In genomic region chr15:50107157-50107556, GRCh38 we compare ENCODE assay signal across 23 cellular contexts. TPM values are rescaled to one million over a fixed set of nuclear protein-coding genes. Genes with fewer than 3 reads are reported as not detected.
A peak's percentile ranks its signal among the peaks of the same experiment; 100 is the strongest.
DNase-seq lines count a peak whose midpoint lies in the region; ATAC-seq, FAIRE-seq and TF ChIP-seq lines count a peak whose summit lies in the region.
"Had no signal": no experiment of that assay in that cellular context is flagged by ENCODE, and none has a peak within 500 bp of the region (broad histone marks: within the 10 kb centered on the region; RNA-seq: fewer than 3 reads in every experiment).

No MANE protein-coding gene starts in this region.

- peak overlapping the region; percentile 95 to 98 (median 96) for H3K27ac Mint-ChIP-seq in CD14-positive monocyte
- peak overlapping the region; percentile 93 for H3K27ac Mint-ChIP-seq in activated T-helper 1 cell treated with anti-CD3 and anti-CD28 coated beads, Interleukin-12 subunit alpha, Interleukin-12 subunit beta, Interleukin-2, Interleukin-4 antibody, amounts not matched to agents 30 ng/mL and 10 ng/mL and 1 ng/mL, durations not matched to agents 14 hours and 24 hours and 36 hours

- peaks cover 0 to 1% (median 0%) of the 10 kb centered on the region in 3 donors for H3K27me3 Mint-ChIP-seq in CD14-positive monocyte (ENCODE audit: low read depth in 3 of 3)
- H3K27me3 Mint-ChIP-seq in activated T-helper 1 cell treated with anti-CD3 and anti-CD28 coated beads, Interleukin-12 subunit alpha, Interleukin-12 subunit beta, Interleukin-2, Interleukin-4 antibody, amounts not matched to agents 30 ng/mL and 10 ng/mL and 1 ng/mL, durations not matched to agents 14 hours and 24 hours and 36 hours (ENCODE audit: insufficient read depth) = no peaks in the 10 kb centered on the region

- no peak for TF ChIP-seq POLR2A in H54 (IDR thresholded peaks at IDR 0.05; ENCODE audit: low read depth, low read length)

- peaks cover 19 to 34% of the 10 kb centered on the region in 2 donors for H3K36me3 Mint-ChIP-seq in CD14-positive monocyte
- peaks cover 44% of the 10 kb centered on the region for H3K36me3 Mint-ChIP-seq in activated T-helper 1 cell treated with anti-CD3 and anti-CD28 coated beads, Interleukin-12 subunit alpha, Interleukin-12 subunit beta, Interleukin-2, Interleukin-4 antibody, amounts not matched to agents 30 ng/mL and 10 ng/mL and 1 ng/mL, durations not matched to agents 14 hours and 24 hours and 36 hours (ENCODE audit: low read depth)

- intact Hi-C loops in CD14-positive monocyte (cut with micrococcal nuclease) = loop anchor here in 1 of 2 donors (2.0 kb wide), 2 partner anchors 40 to 52 kb away; no protein-coding TSS in a partner anchor
- intact Hi-C loops in activated T-helper 1 cell treated with anti-CD3 and anti-CD28 coated beads, Interleukin-12 subunit alpha, Interleukin-12 subunit beta, Interleukin-2, Interleukin-4 antibody, amounts not matched to agents 30 ng/mL and 10 ng/mL and 1 ng/mL, durations not matched to agents 14 hours and 24 hours and 36 hours (cut with micrococcal nuclease) = loop anchor here (1.0 to 5.0 kb wide), 7 partner anchors 12 to 153 kb away; partner anchors contain the start of genes ATP8B4 and SLC27A2

- no peaks in the 10 kb centered on the region for H3K9me3 ChIP-seq in muscle layer of duodenum (ENCODE audit: control insufficient read depth in 1 of 2, low read length in 2 of 2)
- H3K9me3 ChIP-seq: body of pancreas, tibial artery had no signal

- DNase-seq in CD14-positive monocyte (ENCODE audit: low spot score) = no peak
- no peak for DNase-seq in activated T-helper 1 cell treated with anti-CD3 and anti-CD28 coated beads, Interleukin-12 subunit alpha, Interleukin-12 subunit beta, Interleukin-2, Interleukin-4 antibody, amounts not matched to agents 30 ng/mL and 10 ng/mL and 1 ng/mL, durations not matched to agents 14 hours and 24 hours and 36 hours (ENCODE audit: low spot score)
- no peak for DNase-seq in H54 (ENCODE audit: insufficient read length, low spot score)
- no peak for DNase-seq in NCI-H446 treated with DMSO at 0.1 percent for 48 hours (lab: John Stamatoyannopoulos, UW)
- no peak for DNase-seq in HCEC 1CT
- DNase-seq: activated CD8-positive, alpha-beta memory T cell treated with anti-CD3 and anti-CD28 coated beads, Interleukin-2, amount 50 U/mL, for 4 hours; activated naive CD4-positive, alpha-beta T cell treated with anti-CD3 and anti-CD28 coated beads, Interleukin-2, amount 50 U/mL, for 16 hours; DND-41; NCI-H1417; NCI-H69; PC-3; stimulated activated CD4-positive, alpha-beta T cell treated with anti-CD3 and anti-CD28 coated beads, Interleukin-12 subunit alpha, Interleukin-12 subunit beta, amount 100 ng/mL, for 4 hours; WERI-Rb-1 had no signal

- H3K4me1 Mint-ChIP-seq in CD14-positive monocyte = peaks cover 84% of the 10 kb centered on the region
- peaks cover 93% of the 10 kb centered on the region for H3K4me1 Mint-ChIP-seq in activated T-helper 1 cell treated with anti-CD3 and anti-CD28 coated beads, Interleukin-12 subunit alpha, Interleukin-12 subunit beta, Interleukin-2, Interleukin-4 antibody, amounts not matched to agents 30 ng/mL and 10 ng/mL and 1 ng/mL, durations not matched to agents 14 hours and 24 hours and 36 hours (ENCODE audit: low read depth)
- H3K4me1 Mint-ChIP-seq: neural crest cell had no signal

- no peaks in the 10 kb centered on the region for H3K27me3 ChIP-seq in muscle layer of duodenum (ENCODE audit: low read depth, low read length)
- H3K27me3 ChIP-seq: body of pancreas, tibial artery had no signal

- H3K27ac ChIP-seq in muscle layer of duodenum (ENCODE audit: low read length) = peak overlapping the region; percentile 67
- H3K27ac ChIP-seq: KMS-11, tibial artery, WERI-Rb-1 had no signal

- FAIRE-seq in H54 (lab: Jason Lieb, UNC) = no peak
- FAIRE-seq: endothelial cell of umbilical vein, H1 had no signal

- no peak for TF ChIP-seq CTCF in CD14-positive monocyte (IDR thresholded peaks at IDR 0.05)

- no peak overlapping the region for H3K4me3 ChIP-seq in muscle layer of duodenum (ENCODE audit: low read depth in 1 of 2, low read length in 2 of 2)
- H3K4me3 ChIP-seq: body of pancreas, coronary artery, tibial artery had no signal

- no peaks in the 10 kb centered on the region for H3K36me3 ChIP-seq in muscle layer of duodenum (ENCODE audit: control insufficient read depth in 1 of 2, insufficient read depth in 2 of 2, low read length in 2 of 2)
- H3K36me3 ChIP-seq: tibial artery, WERI-Rb-1 had no signal

- peaks cover 6% of the 10 kb centered on the region in 2 donors for H3K4me1 ChIP-seq in muscle layer of duodenum (ENCODE audit: control insufficient read depth in 1 of 2, insufficient read depth in 2 of 2, low read length in 2 of 2)
- H3K4me1 ChIP-seq: body of pancreas had no signal

- H3K4me3 Mint-ChIP-seq in CD14-positive monocyte = peak overlapping the region in 1 of 2 donors; percentile 93
- peak overlapping the region; percentile 75 for H3K4me3 Mint-ChIP-seq in activated T-helper 1 cell treated with anti-CD3 and anti-CD28 coated beads, Interleukin-12 subunit alpha, Interleukin-12 subunit beta, Interleukin-2, Interleukin-4 antibody, amounts not matched to agents 30 ng/mL and 10 ng/mL and 1 ng/mL, durations not matched to agents 14 hours and 24 hours and 36 hours
- H3K4me3 Mint-ChIP-seq: neural crest cell had no signal

- peaks cover 10 to 20% (median 16%) of the 10 kb centered on the region in 7 donors for H3K9me3 Mint-ChIP-seq in CD14-positive monocyte
- peaks cover 22% of the 10 kb centered on the region for H3K9me3 Mint-ChIP-seq in activated T-helper 1 cell treated with anti-CD3 and anti-CD28 coated beads, Interleukin-12 subunit alpha, Interleukin-12 subunit beta, Interleukin-2, Interleukin-4 antibody, amounts not matched to agents 30 ng/mL and 10 ng/mL and 1 ng/mL, durations not matched to agents 14 hours and 24 hours and 36 hours

- peak; percentile 27 for ATAC-seq in HG03175 (IDR thresholded peaks at IDR 0.05; ENCODE audit: unreplicated experiment)
- ATAC-seq in GM19397 (IDR thresholded peaks at IDR 0.05; ENCODE audit: unreplicated experiment) = no peak
- ATAC-seq: body of pancreas, PC-3 had no signal

RNA-seq across cellular contexts. Expression of gene ATP8B4, which starts 11.9 kb away (rescaled TPM):
- 1 to 10 TPM; 6.1 to 6.8 TPM for polyA plus RNA-seq in CD14-positive monocyte
- 49.7 and 52.9 TPM in 2 replicates for total RNA-seq in activated T-helper 1 cell treated with anti-CD3 and anti-CD28 coated beads, Interleukin-12 subunit alpha, Interleukin-12 subunit beta, Interleukin-2, Interleukin-4 antibody, amounts not matched to agents 30 ng/mL and 10 ng/mL and 1 ng/mL, durations not matched to agents 14 hours and 24 hours and 36 hours
- total RNA-seq: endothelial cell of umbilical vein, neural crest cell, PC-3 had no signal
- polyA plus RNA-seq: endothelial cell of umbilical vein had no signal
